In the genomic region with DNA sequence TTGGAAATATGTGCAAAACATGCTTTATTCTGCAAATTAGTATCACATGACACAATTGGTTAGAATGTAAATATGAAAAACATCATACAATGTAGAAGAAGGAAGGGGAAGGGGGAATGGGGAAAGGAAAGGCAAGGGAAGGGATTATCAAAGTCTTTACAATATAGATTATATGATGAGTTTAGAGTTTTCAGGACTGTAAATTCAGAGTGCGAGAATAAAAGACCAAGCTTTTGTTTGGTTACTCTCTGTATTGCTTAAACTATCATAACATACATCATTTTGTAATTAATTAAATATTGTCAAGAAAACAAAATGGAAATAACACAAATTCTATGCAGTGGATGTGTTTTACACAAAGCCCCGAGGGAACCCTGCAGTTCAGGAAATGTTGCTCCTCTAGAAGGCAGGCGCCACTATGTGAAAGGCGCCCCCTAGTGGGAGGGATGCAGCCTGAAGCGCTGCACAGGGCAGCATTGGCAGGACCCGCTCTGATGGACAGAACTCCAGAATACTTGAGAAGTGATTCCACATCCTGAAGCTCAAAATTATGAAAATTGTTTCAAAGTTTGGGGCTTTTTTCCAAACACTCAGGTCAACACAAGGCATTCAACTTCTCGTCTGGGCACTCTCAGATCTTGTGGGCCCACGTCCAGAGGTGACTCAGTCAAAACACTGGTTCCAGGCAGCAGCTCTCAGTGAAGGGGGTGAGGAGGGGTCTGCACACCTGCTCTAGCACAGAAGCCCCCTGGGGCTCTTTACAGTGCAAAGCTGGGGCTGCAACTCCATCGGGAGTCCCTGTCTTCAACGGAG, we compare ENCODE assay signal across 8 cellular contexts. TPM values are rescaled to one million over a fixed set of nuclear protein-coding genes. Genes with fewer than 3 reads are reported as not detected.
DNase-seq lines count a peak whose midpoint lies in the region; ATAC-seq and TF ChIP-seq lines count a peak whose summit lies in the region.

No MANE protein-coding gene starts in this region.

- H3K27ac ChIP-seq in colonic mucosa = no peak overlapping the region

- no peak for TF ChIP-seq POLR2A in lower leg skin (IDR thresholded peaks at IDR 0.05)

- H3K27me3 ChIP-seq in colonic mucosa = no peaks in the 10 kb centered on the region

- no peaks in the 10 kb centered on the region for H3K36me3 ChIP-seq in colonic mucosa

- intact Hi-C loops in colonic mucosa (cut with DNase I) (no loop called here), lower leg skin (cut with DNase I; ENCODE audit: low total_unique reads) (no loop called here)

- peak; percentile 89 for TF ChIP-seq CTCF in colonic mucosa (IDR thresholded peaks at IDR 0.05)
- TF ChIP-seq CTCF in lower leg skin (IDR thresholded peaks at IDR 0.05) = peak in 1 of 3 donors; percentile 60

- peak; percentile 77 for ATAC-seq in HG02798 (IDR thresholded peaks at IDR 0.05; ENCODE audit: poor library complexity, unreplicated experiment)

- H3K4me3 ChIP-seq in colonic mucosa (no peak overlapping the region), lower leg skin (ENCODE audit: low read depth, poor library complexity, severe bottlenecking) (no peak overlapping the region)

- H3K9me3 ChIP-seq in colonic mucosa = no peaks in the 10 kb centered on the region

- no peaks in the 10 kb centered on the region for H3K4me1 ChIP-seq in colonic mucosa

- DNase-seq in NCI-H446 (lab: John Stamatoyannopoulos, UW) (peak; percentile 30 to 75), NCI-H446 treated with DMSO at 0.1 percent for 48 hours (lab: John Stamatoyannopoulos, UW) (no peak), NCI-H2196 treated with DMSO at 0.1 percent for 48 hours (lab: John Stamatoyannopoulos, UW; ENCODE audit: unreplicated experiment) (peak; percentile 9), colonic mucosa (peak; percentile 81), lower leg skin (ENCODE audit: low spot score in 2 of 2) (peak; percentile 61 to 93)
- peak; percentile 82 for DNase-seq in activated CD4-positive, alpha-beta T cell treated with anti-CD3 and anti-CD28 coated beads for 48 hours
- DNase-seq in stimulated activated CD4-positive, alpha-beta T cell treated with anti-CD3 and anti-CD28 coated beads, TNF-alpha, amount 100 ng/mL, for 4 hours (ENCODE audit: low read depth in 3 of 3) = peak; percentile 41 to 61 (median 49)

- WGBS in lower leg skin, 2 donors = 31 to 38% methylated on average over 10 of the region's 10 CpGs

- no peak overlapping the region for H3K9ac ChIP-seq in colonic mucosa (ENCODE audit: low read depth in 2 of 2, low read length in 2 of 2)

RNA-seq across cellular contexts. Expression of gene TMEM254, which starts 31.6 kb away (rescaled TPM):
- total RNA-seq in colonic mucosa = 10 to 100 TPM; 15.7 to 32.0 TPM
- 10 to 100 TPM; 30.9 to 74.4 (median 48.6) TPM for total RNA-seq in lower leg skin
